In genomic region chr1:44355582-44356305, GRCh38 we compare ENCODE assay signal across 8 cellular contexts. TPM values are rescaled to one million over a fixed set of nuclear protein-coding genes. Genes with fewer than 3 reads are reported as not detected.
DNase-seq lines count a peak whose midpoint lies in the region; ATAC-seq and TF ChIP-seq lines count a peak whose summit lies in the region.

No MANE protein-coding gene starts in this region.

- H3K27ac ChIP-seq in ovary = no peak overlapping the region

- no peaks in the 10 kb centered on the region for H3K9me3 ChIP-seq in ES-I3 (ENCODE audit: control insufficient read depth, insufficient read depth, low read length)
- H3K9me3 ChIP-seq in ovary = no peaks in the 10 kb centered on the region

- H3K4me3 Mint-ChIP-seq in dendritic cell treated with granulocyte-macrophage colony-stimulating factor and Interleukin-4, amounts not matched to agents 40 ng/mL and 50 ng/mL, for 4 days = peak overlapping the region; percentile 85

- no peaks in the 10 kb centered on the region for H3K9me3 Mint-ChIP-seq in dendritic cell treated with granulocyte-macrophage colony-stimulating factor and Interleukin-4, amounts not matched to agents 40 ng/mL and 50 ng/mL, for 4 days

- intact Hi-C loops in dendritic cell treated with granulocyte-macrophage colony-stimulating factor and Interleukin-4, amounts not matched to agents 40 ng/mL and 50 ng/mL, for 4 days (cut with micrococcal nuclease) = no loop called here
- intact Hi-C loops in ovary (cut with DNase I) = no loop called here

- no peaks in the 10 kb centered on the region for H3K36me3 ChIP-seq in ES-I3 (ENCODE audit: insufficient read depth, low read length)
- no peaks in the 10 kb centered on the region for H3K36me3 ChIP-seq in ovary

- H3K4me1 ChIP-seq in ES-I3 (ENCODE audit: insufficient read depth, low read length) = peaks cover 11% of the 10 kb centered on the region; the same call in 1 of the 2 replicates
- peaks cover 13% of the 10 kb centered on the region for H3K4me1 ChIP-seq in ovary (ENCODE audit: insufficient read depth)

- no peak for TF ChIP-seq EP300 in ovary (IDR thresholded peaks at IDR 0.05)

- no peak for ATAC-seq in HG02798 (IDR thresholded peaks at IDR 0.05; ENCODE audit: poor library complexity, unreplicated experiment)

- H3K27me3 ChIP-seq in ovary = no peaks in the 10 kb centered on the region

- peaks cover 30% of the 10 kb centered on the region for H3K4me1 Mint-ChIP-seq in dendritic cell treated with granulocyte-macrophage colony-stimulating factor and Interleukin-4, amounts not matched to agents 40 ng/mL and 50 ng/mL, for 4 days (ENCODE audit: low read depth)

- peak; percentile 7 for DNase-seq in NB4 (ENCODE audit: low read depth)
- DNase-seq in ovary = no peak
- DNase-seq in NCI-H2029 treated with DMSO at 0.1 percent for 48 hours (lab: John Stamatoyannopoulos, UW) = no peak
- DNase-seq in dermis blood vessel endothelial cell = no peak
- DNase-seq in NCI-H1694 treated with DMSO at 0.1 percent for 48 hours (lab: John Stamatoyannopoulos, UW) = no peak

- H3K36me3 Mint-ChIP-seq in dendritic cell treated with granulocyte-macrophage colony-stimulating factor and Interleukin-4, amounts not matched to agents 40 ng/mL and 50 ng/mL, for 4 days (ENCODE audit: low read depth) = peaks cover 16% of the 10 kb centered on the region

- TF ChIP-seq POLR2A in NB4 (IDR thresholded peaks at IDR 0.05; ENCODE audit: extremely low read depth, insufficient read length) (no peak), ovary (IDR thresholded peaks at IDR 0.05) (no peak)

- H3K9ac ChIP-seq in ES-I3 (ENCODE audit: low read depth, low read length) = peak overlapping the region; percentile 67

- H3K27me3 Mint-ChIP-seq in dendritic cell treated with granulocyte-macrophage colony-stimulating factor and Interleukin-4, amounts not matched to agents 40 ng/mL and 50 ng/mL, for 4 days = no peaks in the 10 kb centered on the region

- TF ChIP-seq CTCF in NB4 (IDR thresholded peaks at IDR 0.05; ENCODE audit: low read depth, low read length) = no peak
- TF ChIP-seq CTCF in ovary (IDR thresholded peaks at IDR 0.05) = no peak

- peak overlapping the region; percentile 82 for H3K27ac Mint-ChIP-seq in dendritic cell treated with granulocyte-macrophage colony-stimulating factor and Interleukin-4, amounts not matched to agents 40 ng/mL and 50 ng/mL, for 4 days

- WGBS in ovary, 3 donors = 62 to 69% (median 69%) methylated on average over 12 of the region's 12 CpGs

- H3K4me3 ChIP-seq in NB4 (ENCODE audit: low read depth, low read length) (peak overlapping the region; percentile 3), ovary (peak overlapping the region; percentile 4)

RNA-seq across cellular contexts. Expression of gene ERI3, which starts 0.7 kb away (rescaled TPM):
- total RNA-seq in ovary (10 to 100 TPM; 41.7 to 67.0 (median 52.4) TPM), dermis blood vessel endothelial cell (35.1 and 36.6 TPM in 2 replicates)
- 10 to 100 TPM; 35.4 to 39.0 TPM for polyA plus RNA-seq in ovary

RNA-seq across cellular contexts. Expression of gene RNF220, which starts 49.3 kb away (rescaled TPM):
- total RNA-seq in ovary = 100 to 1,000 TPM in 1 of 7 donors, 10 to 100 TPM in 6; 58.0 to 101 (median 64.7) TPM
- 10 to 100 TPM; 64.0 to 75.4 TPM for polyA plus RNA-seq in ovary
- 74.0 and 90.4 TPM in 2 replicates for total RNA-seq in dermis blood vessel endothelial cell
